In the genomic region with DNA sequence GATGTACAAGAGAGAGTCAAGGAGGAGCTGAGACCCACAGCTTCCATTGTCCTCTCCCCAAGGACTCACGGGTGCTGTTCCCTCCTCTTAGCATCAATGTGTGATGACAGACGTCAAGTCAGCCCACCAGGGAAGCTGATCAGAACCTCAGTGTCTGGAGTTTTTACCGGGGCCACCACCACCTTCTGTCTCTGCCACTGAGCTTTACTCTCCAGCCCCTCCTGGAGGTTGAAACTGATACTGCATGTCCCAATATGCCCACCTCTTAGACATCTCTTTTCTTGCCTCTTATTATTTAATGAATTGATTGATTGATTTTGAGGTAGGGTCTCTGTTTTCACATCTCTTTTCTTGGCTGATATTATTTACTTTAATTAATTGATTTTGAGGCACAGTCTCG, we compare ENCODE assay signal across 7 cellular contexts. TPM values are rescaled to one million over a fixed set of nuclear protein-coding genes. Genes with fewer than 3 reads are reported as not detected.
DNase-seq lines count a peak whose midpoint lies in the region; ATAC-seq, FAIRE-seq and TF ChIP-seq lines count a peak whose summit lies in the region.

No MANE protein-coding gene starts in this region.

- H3K27me3 ChIP-seq in HL-60 (ENCODE audit: insufficient read depth, poor library complexity, severe bottlenecking) (no peaks in the 10 kb centered on the region), small intestine (ENCODE audit: control insufficient read depth in 2 of 2, insufficient read depth in 2 of 2, low read length in 2 of 2) (no peaks in the 10 kb centered on the region)

- no peak overlapping the region for H3K4me3 ChIP-seq in GM12864 (ENCODE audit: low read depth, low read length)
- no peak overlapping the region for H3K4me3 ChIP-seq in HL-60 (replicated peaks; ENCODE audit: insufficient read depth, low read length)
- H3K4me3 ChIP-seq in small intestine (ENCODE audit: low read depth in 1 of 2, low read length in 2 of 2), result no peak overlapping the region

- no peak overlapping the region for H3K27ac ChIP-seq in HL-60 (replicated peaks)
- H3K27ac ChIP-seq in small intestine (ENCODE audit: low read depth in 1 of 2, low read length in 1 of 2), result no peak overlapping the region

- 20 to 37% (median 28%) methylated on average over 4 of the region's 4 CpGs for WGBS in small intestine, 3 donors

- DNase-seq in GM12864 (ENCODE audit: low read depth) (no peak), HL-60 (ENCODE audit: low read depth in 1 of 2, low spot score in 1 of 2) (peak in 1 of 2 experiments; percentile 83), RKO (ENCODE audit: low spot score) (peak; percentile 69), glomerular endothelial cell (ENCODE audit: extremely low read depth, low read depth, low spot score) (peak; percentile 50), small intestine (peak; percentile 52)
- DNase-seq in activated T-helper 1 cell treated with anti-CD3 and anti-CD28 coated beads, Interleukin-12 subunit alpha, Interleukin-12 subunit beta, Interleukin-2, Interleukin-4 antibody, amounts not matched to agents 30 ng/mL and 10 ng/mL and 1 ng/mL, durations not matched to agents 14 hours and 24 hours and 36 hours (ENCODE audit: low spot score), result peak; percentile 66

- TF ChIP-seq CTCF in GM12864 (IDR thresholded peaks at IDR 0.05; ENCODE audit: low read depth, low read length, missing control alignments) (peak; percentile 93), HL-60 (IDR thresholded peaks at IDR 0.05; ENCODE audit: insufficient read depth, low read length) (peak; percentile 48)

- no peaks in the 10 kb centered on the region for H3K9me3 Mint-ChIP-seq in activated T-helper 1 cell treated with anti-CD3 and anti-CD28 coated beads, Interleukin-12 subunit alpha, Interleukin-12 subunit beta, Interleukin-2, Interleukin-4 antibody, amounts not matched to agents 30 ng/mL and 10 ng/mL and 1 ng/mL, durations not matched to agents 14 hours and 24 hours and 36 hours

- H3K27ac Mint-ChIP-seq in activated T-helper 1 cell treated with anti-CD3 and anti-CD28 coated beads, Interleukin-12 subunit alpha, Interleukin-12 subunit beta, Interleukin-2, Interleukin-4 antibody, amounts not matched to agents 30 ng/mL and 10 ng/mL and 1 ng/mL, durations not matched to agents 14 hours and 24 hours and 36 hours, result no peak overlapping the region

- no peaks in the 10 kb centered on the region for H3K36me3 ChIP-seq in small intestine (ENCODE audit: control insufficient read depth in 2 of 2, insufficient read depth in 2 of 2, low read length in 2 of 2)

- H3K27me3 Mint-ChIP-seq in activated T-helper 1 cell treated with anti-CD3 and anti-CD28 coated beads, Interleukin-12 subunit alpha, Interleukin-12 subunit beta, Interleukin-2, Interleukin-4 antibody, amounts not matched to agents 30 ng/mL and 10 ng/mL and 1 ng/mL, durations not matched to agents 14 hours and 24 hours and 36 hours (ENCODE audit: insufficient read depth), result no peaks in the 10 kb centered on the region

- no peaks in the 10 kb centered on the region for H3K4me1 ChIP-seq in small intestine (ENCODE audit: control insufficient read depth in 2 of 2, insufficient read depth in 1 of 2, low read depth in 1 of 2, low read length in 1 of 2)

- H3K9me3 ChIP-seq in small intestine (ENCODE audit: control insufficient read depth, low read depth), result no peaks in the 10 kb centered on the region

- intact Hi-C loops in activated T-helper 1 cell treated with anti-CD3 and anti-CD28 coated beads, Interleukin-12 subunit alpha, Interleukin-12 subunit beta, Interleukin-2, Interleukin-4 antibody, amounts not matched to agents 30 ng/mL and 10 ng/mL and 1 ng/mL, durations not matched to agents 14 hours and 24 hours and 36 hours (cut with micrococcal nuclease), result loop anchor here (1.0 to 5.0 kb wide), 5 partner anchors 10 to 259 kb away; a partner anchor contains a TSS

- peak; percentile 97 for FAIRE-seq in small intestine (lab: Jason Lieb, UNC)

- H3K4me1 Mint-ChIP-seq in activated T-helper 1 cell treated with anti-CD3 and anti-CD28 coated beads, Interleukin-12 subunit alpha, Interleukin-12 subunit beta, Interleukin-2, Interleukin-4 antibody, amounts not matched to agents 30 ng/mL and 10 ng/mL and 1 ng/mL, durations not matched to agents 14 hours and 24 hours and 36 hours (ENCODE audit: low read depth), result peaks cover 19% of the 10 kb centered on the region

- no peak for ATAC-seq in HG02852 (IDR thresholded peaks at IDR 0.05; ENCODE audit: unreplicated experiment)

- no peak overlapping the region for H3K4me3 Mint-ChIP-seq in activated T-helper 1 cell treated with anti-CD3 and anti-CD28 coated beads, Interleukin-12 subunit alpha, Interleukin-12 subunit beta, Interleukin-2, Interleukin-4 antibody, amounts not matched to agents 30 ng/mL and 10 ng/mL and 1 ng/mL, durations not matched to agents 14 hours and 24 hours and 36 hours

- H3K36me3 Mint-ChIP-seq in activated T-helper 1 cell treated with anti-CD3 and anti-CD28 coated beads, Interleukin-12 subunit alpha, Interleukin-12 subunit beta, Interleukin-2, Interleukin-4 antibody, amounts not matched to agents 30 ng/mL and 10 ng/mL and 1 ng/mL, durations not matched to agents 14 hours and 24 hours and 36 hours (ENCODE audit: low read depth), result no peaks in the 10 kb centered on the region

RNA-seq across cellular contexts. Expression of a gene that starts 10.3 kb away (rescaled TPM):
- total RNA-seq in activated T-helper 1 cell treated with anti-CD3 and anti-CD28 coated beads, Interleukin-12 subunit alpha, Interleukin-12 subunit beta, Interleukin-2, Interleukin-4 antibody, amounts not matched to agents 30 ng/mL and 10 ng/mL and 1 ng/mL, durations not matched to agents 14 hours and 24 hours and 36 hours, result 63.9 and 66.1 TPM in 2 replicates
- total RNA-seq in glomerular endothelial cell, result 34.1 and 62.2 TPM in 2 replicates
- polyA plus RNA-seq in small intestine, result 10 to 100 TPM; 26.7 to 37.3 (median 29.2) TPM

RNA-seq across cellular contexts. Expression of a gene that starts 33.7 kb away (rescaled TPM):
- not detected in 2 replicates for total RNA-seq in activated T-helper 1 cell treated with anti-CD3 and anti-CD28 coated beads, Interleukin-12 subunit alpha, Interleukin-12 subunit beta, Interleukin-2, Interleukin-4 antibody, amounts not matched to agents 30 ng/mL and 10 ng/mL and 1 ng/mL, durations not matched to agents 14 hours and 24 hours and 36 hours
- not detected in 2 replicates for total RNA-seq in glomerular endothelial cell
- polyA plus RNA-seq in small intestine, result under 1 TPM in 1 of 3 donors, not detected in 2; 0.06 TPM

RNA-seq across cellular contexts. Expression of a gene that starts 44.1 kb away (rescaled TPM):
- total RNA-seq in activated T-helper 1 cell treated with anti-CD3 and anti-CD28 coated beads, Interleukin-12 subunit alpha, Interleukin-12 subunit beta, Interleukin-2, Interleukin-4 antibody, amounts not matched to agents 30 ng/mL and 10 ng/mL and 1 ng/mL, durations not matched to agents 14 hours and 24 hours and 36 hours, result 20.4 and 21.8 TPM in 2 replicates
- total RNA-seq in glomerular endothelial cell, result 0.05 and 0.23 TPM in 2 replicates
- polyA plus RNA-seq in small intestine, result 1 to 10 TPM in 1 of 3 donors, under 1 TPM in 2; 0.22 to 2.1 (median 0.81) TPM

Comparison
In these comparisons a context has a peak if more than half of its experiments do, and no peak if none do; other contexts are left out.
1. RNA of a gene that starts 44.1 kb away (total RNA-seq): 20.4 to 21.8 TPM in activated T-helper 1 cell treated with anti-CD3 and anti-CD28 coated beads, Interleukin-12 subunit alpha, Interleukin-12 subunit beta, Interleukin-2, Interleukin-4 antibody, amounts not matched to agents 30 ng/mL and 10 ng/mL and 1 ng/mL, durations not matched to agents 14 hours and 24 hours and 36 hours; 0.05 to 0.23 TPM in glomerular endothelial cell; every median in the first group is over 10 times any median in the second.